In genomic region chr6:138450445-138450844, GRCh38 we compare ENCODE assay signal across 16 cellular contexts. TPM values are rescaled to one million over a fixed set of nuclear protein-coding genes. Genes with fewer than 3 reads are reported as not detected.
A peak's percentile ranks its signal among the peaks of the same experiment; 100 is the strongest.
DNase-seq lines count a peak whose midpoint lies in the region; ATAC-seq, FAIRE-seq and TF ChIP-seq lines count a peak whose summit lies in the region.
"Had no signal": no experiment of that assay in that cellular context is flagged by ENCODE, and none has a peak within 500 bp of the region (broad histone marks: within the 10 kb centered on the region; RNA-seq: fewer than 3 reads in every experiment).

No MANE protein-coding gene starts in this region.

- no peak for FAIRE-seq in urothelium cell line (lab: Jason Lieb, UNC)
- FAIRE-seq: K562 had no signal

- no peak overlapping the region for H3K4me3 Mint-ChIP-seq in brain
- H3K4me3 Mint-ChIP-seq: activated naive CD4-positive, alpha-beta T cell treated with anti-CD3 and anti-CD28 coated beads, Interleukin-2, amount 50 U/mL, for 24 hours had no signal

- H3K27me3 Mint-ChIP-seq in brain: no peaks in the 10 kb centered on the region
- H3K27me3 Mint-ChIP-seq: activated naive CD4-positive, alpha-beta T cell treated with anti-CD3 and anti-CD28 coated beads, Interleukin-2, amount 50 U/mL, for 24 hours had no signal

- H3K36me3 Mint-ChIP-seq in brain: peaks cover 8% of the 10 kb centered on the region
- H3K36me3 Mint-ChIP-seq: activated naive CD4-positive, alpha-beta T cell treated with anti-CD3 and anti-CD28 coated beads, Interleukin-2, amount 50 U/mL, for 24 hours had no signal

- TF ChIP-seq CTCF in brain (conservative IDR thresholded peaks at IDR 0.05): no peak

- H3K27ac Mint-ChIP-seq in brain: peak overlapping the region in 4 of 5 experiments; percentile 24 to 74 (median 50)
- H3K27ac Mint-ChIP-seq: activated naive CD4-positive, alpha-beta T cell treated with anti-CD3 and anti-CD28 coated beads, Interleukin-2, amount 50 U/mL, for 24 hours had no signal

- peaks cover 13% of the 10 kb centered on the region for H3K4me1 Mint-ChIP-seq in brain

- H3K9me3 Mint-ChIP-seq in brain: no peaks in the 10 kb centered on the region
- H3K9me3 Mint-ChIP-seq: activated naive CD4-positive, alpha-beta T cell treated with anti-CD3 and anti-CD28 coated beads, Interleukin-2, amount 50 U/mL, for 24 hours had no signal

- DNase-seq in NCI-H2196 (lab: John Stamatoyannopoulos, UW; ENCODE audit: unreplicated experiment) (no peak), urothelium cell line (ENCODE audit: low spot score) (no peak)
- DNase-seq: activated CD4-positive, CD25-positive, alpha-beta regulatory T cell; activated CD8-positive, alpha-beta memory T cell treated with anti-CD3 and anti-CD28 coated beads, Interleukin-2, amount 50 U/mL, for 4 hours; effector CD4-positive, alpha-beta T cell; NCI-H1105; NCI-H510A treated with DMSO at 0.1 percent for 48 hours; posterior cingulate gyrus had no signal

- ATAC-seq in GM18502 (IDR thresholded peaks at IDR 0.05; ENCODE audit: poor library complexity, unreplicated experiment): peak; percentile 70
- ATAC-seq in GM19463 (IDR thresholded peaks at IDR 0.05; ENCODE audit: unreplicated experiment): peak; percentile 73
- peak; percentile 57 for ATAC-seq in HG02981 (IDR thresholded peaks at IDR 0.05; ENCODE audit: unreplicated experiment)
- no peak for ATAC-seq in GM19467 (IDR thresholded peaks at IDR 0.05; ENCODE audit: unreplicated experiment)
- no peak for ATAC-seq in GM21367 (IDR thresholded peaks at IDR 0.05; ENCODE audit: unreplicated experiment)
- ATAC-seq: K562 had no signal

RNA-seq across cellular contexts. Expression of gene HEBP2, which starts 46.4 kb away (rescaled TPM):
- polyA plus RNA-seq in brain (ENCODE audit: insufficient read depth, low read depth, low replicate concordance): 37.2 TPM

RNA-seq across cellular contexts. Expression of gene NHSL1, which starts 48.8 kb away (rescaled TPM):
- polyA plus RNA-seq in brain (ENCODE audit: insufficient read depth, low read depth, low replicate concordance): 18.2 TPM

Comparison
In these comparisons a context has a peak if more than half of its experiments do, and no peak if none do; other contexts are left out.
1. ATAC-seq: peak in GM18502 (single experiment), GM19463 (single experiment) and HG02981 (single experiment); none in GM19467 (single experiment) and GM21367 (single experiment).